22 cellular contexts compared by ENCODE assay signal in the genomic region with DNA sequence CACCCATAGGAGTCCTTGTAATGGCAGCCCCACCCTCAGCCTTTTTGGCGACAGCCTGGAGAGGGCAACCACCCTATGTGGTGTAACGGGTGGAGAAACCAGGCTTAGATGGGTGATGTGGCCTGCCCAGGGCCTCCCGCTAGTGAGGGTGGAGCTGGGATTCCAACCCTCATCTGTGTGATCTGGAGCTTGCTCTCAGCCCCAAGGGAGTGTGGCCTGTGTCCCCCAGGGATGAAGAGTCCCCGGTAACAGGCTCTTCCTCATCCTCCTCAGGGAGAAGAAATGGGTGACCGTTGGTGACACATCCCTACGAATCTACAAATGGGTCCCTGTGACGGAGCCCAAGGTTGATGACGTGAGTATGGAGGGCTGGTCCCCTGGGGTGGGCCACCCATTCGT. TPM values are rescaled to one million over a fixed set of nuclear protein-coding genes. Genes with fewer than 3 reads are reported as not detected.
DNase-seq lines count a peak whose midpoint lies in the region; ATAC-seq and TF ChIP-seq lines count a peak whose summit lies in the region.
"Had no signal": no experiment of that assay in that cellular context is flagged by ENCODE, and none has a peak within 500 bp of the region (broad histone marks: within the 10 kb centered on the region; RNA-seq: fewer than 3 reads in every experiment).

No MANE protein-coding gene starts in this region.

- DNase-seq in RWPE2 (ENCODE audit: low spot score) (no peak), glutamatergic neuron (no peak), spleen (no peak), caudate nucleus (lab: John Stamatoyannopoulos, UW) (no peak), GM20000 (ENCODE audit: low spot score) (no peak)
- DNase-seq: activated CD4-positive, alpha-beta T cell treated with anti-CD3 and anti-CD28 coated beads for 48 hours; activated CD8-positive, alpha-beta memory T cell treated with anti-CD3 and anti-CD28 coated beads, Interleukin-2, amount 10 ng/mL, durations not matched to agents 7 days and 5 days; CD4-positive, alpha-beta memory T cell; head of caudate nucleus; NCI-H1105 treated with DMSO at 0.1 percent for 48 hours; NCI-H2081; NCI-H510A; SHP77 treated with DMSO at 0.1 percent for 48 hours; sigmoid colon; T-helper 1 cell had no signal

- no peak for TF ChIP-seq CTCF in HEK293 (tag by site-specific recombination; IDR thresholded peaks at IDR 0.05)
- TF ChIP-seq CTCF in RWPE2 (IDR thresholded peaks at IDR 0.05; ENCODE audit: poor library complexity, severe bottlenecking): no peak
- no peak for TF ChIP-seq CTCF in glutamatergic neuron (IDR thresholded peaks at IDR 0.05; ENCODE audit: partially characterized antibody, unreplicated experiment)
- no peak for TF ChIP-seq CTCF in spleen (IDR thresholded peaks at IDR 0.05 in 8 of 11, conservative IDR thresholded peaks at IDR 0.05 in 3 of 11)
- no peak for TF ChIP-seq CTCF in GM20000 (IDR thresholded peaks at IDR 0.05; ENCODE audit: extremely low read depth, missing control alignments)

- H3K27ac Mint-ChIP-seq in glutamatergic neuron (ENCODE audit: unreplicated experiment): peak overlapping the region; percentile 17
- H3K27ac Mint-ChIP-seq: activated naive CD4-positive, alpha-beta T cell treated with anti-CD3 and anti-CD28 coated beads, Interleukin-2, amount 50 U/mL, for 24 hours; activated T-helper 1 cell treated with anti-CD3 and anti-CD28 coated beads, Interleukin-12 subunit alpha, Interleukin-12 subunit beta, Interleukin-2, Interleukin-4 antibody, amounts not matched to agents 30 ng/mL and 10 ng/mL and 1 ng/mL, durations not matched to agents 14 hours and 24 hours and 36 hours; stimulated activated effector memory CD8-positive, alpha-beta T cell treated with anti-CD3 and anti-CD28 coated beads, Interleukin-12 subunit alpha, Interleukin-12 subunit beta, amount 100 ng/mL, for 72 hours had no signal

- TF ChIP-seq POLR2A in spleen (IDR thresholded peaks at IDR 0.05): no peak

- peaks cover 9% of the 10 kb centered on the region for H3K9me3 Mint-ChIP-seq in glutamatergic neuron (ENCODE audit: unreplicated experiment)
- H3K9me3 Mint-ChIP-seq: activated naive CD4-positive, alpha-beta T cell treated with anti-CD3 and anti-CD28 coated beads, Interleukin-2, amount 50 U/mL, for 24 hours; activated T-helper 1 cell treated with anti-CD3 and anti-CD28 coated beads, Interleukin-12 subunit alpha, Interleukin-12 subunit beta, Interleukin-2, Interleukin-4 antibody, amounts not matched to agents 30 ng/mL and 10 ng/mL and 1 ng/mL, durations not matched to agents 14 hours and 24 hours and 36 hours; CD4-positive, alpha-beta memory T cell; stimulated activated effector memory CD8-positive, alpha-beta T cell treated with anti-CD3 and anti-CD28 coated beads, Interleukin-12 subunit alpha, Interleukin-12 subunit beta, amount 100 ng/mL, for 72 hours had no signal

- CTCF ChIA-PET in HEK293 (lab: Yijun Ruan, JAX): interaction anchor here (1.2 kb wide), 1 partner anchor 24 kb away, joined by 3 read pairs; no protein-coding TSS in a partner anchor

- no peaks in the 10 kb centered on the region for H3K9me3 ChIP-seq in HEK293 (ENCODE audit: control insufficient read depth, insufficient read depth, low read depth, low read length)
- H3K9me3 ChIP-seq in RWPE2 (ENCODE audit: severe bottlenecking): no peaks in the 10 kb centered on the region
- no peaks in the 10 kb centered on the region for H3K9me3 ChIP-seq in spleen
- H3K9me3 ChIP-seq: ovary, sigmoid colon, thoracic aorta had no signal

- intact Hi-C loops in spleen (cut with DNase I; ENCODE audit: low total_unique reads): loop anchor here (5.0 kb wide), 1 partner anchor 113 kb away; a partner anchor contains a TSS

- no peaks in the 10 kb centered on the region for H3K27me3 ChIP-seq in RWPE2 (ENCODE audit: insufficient read depth, poor library complexity, severe bottlenecking)
- no peaks in the 10 kb centered on the region for H3K27me3 ChIP-seq in spleen (replicated peaks in 1 of 7)
- H3K27me3 ChIP-seq: ovary, sigmoid colon had no signal

- POLR2A ChIA-PET in HEK293 (lab: Yijun Ruan, JAX): no interaction called here

- no peak overlapping the region for H3K4me3 ChIP-seq in HEK293 (ENCODE audit: low read depth, low read length)
- no peak overlapping the region for H3K4me3 ChIP-seq in RWPE2 (ENCODE audit: severe bottlenecking)
- H3K4me3 ChIP-seq in spleen: no peak overlapping the region
- H3K4me3 ChIP-seq: ovary, sigmoid colon, thoracic aorta had no signal

- H3K27ac ChIP-seq in HEK293 (ENCODE audit: extremely low read depth, low read depth, low read length): no peak overlapping the region
- peak overlapping the region; percentile 63 for H3K27ac ChIP-seq in RWPE2 (ENCODE audit: poor library complexity, severe bottlenecking)
- peak overlapping the region in 5 of 8 donors; percentile 33 to 61 (median 49) for H3K27ac ChIP-seq in spleen
- no peak overlapping the region for H3K27ac ChIP-seq in caudate nucleus (ENCODE audit: low read depth, low read length)
- H3K27ac ChIP-seq: ovary, sigmoid colon, thoracic aorta had no signal

- 72 to 81% (median 79%) methylated on average over 7 to 9 of the region's 9 CpGs for WGBS in spleen, 5 donors

- H3K4me1 Mint-ChIP-seq in glutamatergic neuron (ENCODE audit: low read depth, unreplicated experiment): peaks cover 57% of the 10 kb centered on the region
- H3K4me1 Mint-ChIP-seq: activated naive CD4-positive, alpha-beta T cell treated with anti-CD3 and anti-CD28 coated beads, Interleukin-2, amount 50 U/mL, for 24 hours had no signal

- H3K4me1 ChIP-seq in HEK293 (ENCODE audit: control insufficient read depth, insufficient read depth, low read length) (no peaks in the 10 kb centered on the region; the same call in 1 of the 2 replicates), RWPE2 (ENCODE audit: insufficient read depth, poor library complexity, severe bottlenecking) (peaks cover 31% of the 10 kb centered on the region), spleen (peaks cover 3 to 73% (median 33%) of the 10 kb centered on the region in 6 donors)

- ATAC-seq in RWPE2 (ENCODE audit: low read depth) (no peak; the same call in 2 of the 3 replicates), GM21390 (IDR thresholded peaks at IDR 0.05; ENCODE audit: unreplicated experiment) (no peak)
- ATAC-seq: activated CD8-positive, alpha-beta memory T cell treated with anti-CD3 and anti-CD28 coated beads, Interleukin-2, amount 10 ng/mL, durations not matched to agents 7 days and 5 days; stimulated activated effector memory CD8-positive, alpha-beta T cell treated with anti-CD3 and anti-CD28 coated beads, Interleukin-12 subunit alpha, Interleukin-12 subunit beta, amount 100 ng/mL, for 72 hours had no signal

- no peak overlapping the region for H3K4me3 Mint-ChIP-seq in glutamatergic neuron (ENCODE audit: unreplicated experiment)
- H3K4me3 Mint-ChIP-seq: activated CD8-positive, alpha-beta memory T cell treated with anti-CD3 and anti-CD28 coated beads, Interleukin-2, amount 10 ng/mL, durations not matched to agents 7 days and 5 days; activated naive CD4-positive, alpha-beta T cell treated with anti-CD3 and anti-CD28 coated beads, Interleukin-2, amount 50 U/mL, for 24 hours; activated T-helper 1 cell treated with anti-CD3 and anti-CD28 coated beads, Interleukin-12 subunit alpha, Interleukin-12 subunit beta, Interleukin-2, Interleukin-4 antibody, amounts not matched to agents 30 ng/mL and 10 ng/mL and 1 ng/mL, durations not matched to agents 14 hours and 24 hours and 36 hours; stimulated activated effector memory CD8-positive, alpha-beta T cell treated with anti-CD3 and anti-CD28 coated beads, Interleukin-12 subunit alpha, Interleukin-12 subunit beta, amount 100 ng/mL, for 72 hours had no signal

- H3K36me3 Mint-ChIP-seq in glutamatergic neuron (ENCODE audit: unreplicated experiment): no peaks in the 10 kb centered on the region
- H3K36me3 Mint-ChIP-seq: activated CD8-positive, alpha-beta memory T cell treated with anti-CD3 and anti-CD28 coated beads, Interleukin-2, amount 10 ng/mL, durations not matched to agents 7 days and 5 days; activated naive CD4-positive, alpha-beta T cell treated with anti-CD3 and anti-CD28 coated beads, Interleukin-2, amount 50 U/mL, for 24 hours had no signal

- H3K27me3 Mint-ChIP-seq in glutamatergic neuron (ENCODE audit: unreplicated experiment): peaks cover 8% of the 10 kb centered on the region
- H3K27me3 Mint-ChIP-seq: activated naive CD4-positive, alpha-beta T cell treated with anti-CD3 and anti-CD28 coated beads, Interleukin-2, amount 50 U/mL, for 24 hours had no signal

- H3K36me3 ChIP-seq in HEK293 (ENCODE audit: control insufficient read depth in 2 of 2, insufficient read depth in 1 of 2, low read length in 2 of 2) (peaks cover 3 to 13% of the 10 kb centered on the region in 2 experiments; a peak in 2 of 3 replicates), RWPE2 (ENCODE audit: low read depth) (peaks cover 19% of the 10 kb centered on the region), spleen (peaks cover 0 to 10% (median 5%) of the 10 kb centered on the region in 6 donors)
- H3K36me3 ChIP-seq: ovary had no signal

TF ChIP-seq in HEK293, 187 proteins besides CTCF, POLR2A, EP300 and RAD21:
- TF ChIP-seq KLF1 (tag by site-specific recombination; IDR thresholded peaks at IDR 0.05) (0 out of 2 replicates have a peak, but pooled peaks have one; percentile 27), ZNF843 (tag by site-specific recombination; IDR thresholded peaks at IDR 0.05) (no peak)
- TF ChIP-seq, protein P1, sequence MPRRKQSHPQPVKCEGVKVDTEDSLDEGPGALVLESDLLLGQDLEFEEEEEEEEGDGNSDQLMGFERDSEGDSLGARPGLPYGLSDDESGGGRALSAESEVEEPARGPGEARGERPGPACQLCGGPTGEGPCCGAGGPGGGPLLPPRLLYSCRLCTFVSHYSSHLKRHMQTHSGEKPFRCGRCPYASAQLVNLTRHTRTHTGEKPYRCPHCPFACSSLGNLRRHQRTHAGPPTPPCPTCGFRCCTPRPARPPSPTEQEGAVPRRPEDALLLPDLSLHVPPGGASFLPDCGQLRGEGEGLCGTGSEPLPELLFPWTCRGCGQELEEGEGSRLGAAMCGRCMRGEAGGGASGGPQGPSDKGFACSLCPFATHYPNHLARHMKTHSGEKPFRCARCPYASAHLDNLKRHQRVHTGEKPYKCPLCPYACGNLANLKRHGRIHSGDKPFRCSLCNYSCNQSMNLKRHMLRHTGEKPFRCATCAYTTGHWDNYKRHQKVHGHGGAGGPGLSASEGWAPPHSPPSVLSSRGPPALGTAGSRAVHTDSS (tag by site-specific recombination; IDR thresholded peaks at IDR 0.05): 0 out of 2 replicates have a peak, but pooled peaks have one; percentile 47

RNA-seq across cellular contexts. Expression of a gene that starts 8.7 kb away (rescaled TPM):
- 148 TPM for total RNA-seq in glutamatergic neuron (ENCODE audit: unreplicated experiment)
- total RNA-seq in spleen: 10 to 100 TPM in 1 of 7 donors, 1 to 10 TPM in 6; 4.2 to 10.1 (median 8.1) TPM
- polyA plus RNA-seq in spleen: 1 to 10 TPM; 2.5 to 4.8 (median 3.8) TPM

RNA-seq across cellular contexts. Expression of a gene that starts 48.1 kb away (rescaled TPM):
- total RNA-seq in glutamatergic neuron (ENCODE audit: unreplicated experiment) (120 TPM), spleen (10 to 100 TPM; 56.1 to 97.1 (median 79.7) TPM)
- 10 to 100 TPM in 2 of 3 donors, 1 to 10 TPM in 1; 7.8 to 28.3 (median 11.5) TPM for polyA plus RNA-seq in spleen

Comparison
In these comparisons a context has a peak if more than half of its experiments do, and no peak if none do; other contexts are left out.
1. H3K27ac ChIP-seq: peak in RWPE2 (single experiment) and spleen (5 of 8); none in HEK293 (single experiment) and caudate nucleus (single experiment).
2. RNA of a gene that starts 8.7 kb away (total RNA-seq): 148 TPM in glutamatergic neuron (single experiment); 4.2 to 10.1 TPM in spleen; every median in the first group is over 10 times any median in the second.